ENCODE assay signal across 23 cellular contexts in the genomic region with DNA sequence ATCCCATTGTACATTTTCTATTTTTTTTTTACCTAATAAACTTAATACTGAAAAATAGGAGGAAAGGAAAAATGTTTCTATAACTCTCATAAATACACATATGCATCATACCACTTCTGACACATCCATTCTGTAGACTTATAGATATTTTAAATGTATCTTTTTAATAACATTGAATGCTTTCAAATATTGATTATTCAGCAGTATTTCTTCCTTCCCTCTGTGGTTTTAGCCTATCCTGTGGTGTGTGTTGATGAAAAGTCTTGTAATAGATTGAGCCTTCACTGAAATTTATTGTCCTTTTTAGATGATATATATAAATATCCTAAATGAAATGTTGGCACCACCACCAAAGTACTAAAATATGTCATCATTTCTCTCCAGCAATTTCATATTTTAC.
"Had no signal": no experiment of that assay in that cellular context is flagged by ENCODE, and none has a peak within 500 bp of the region (broad histone marks: within the 10 kb centered on the region; RNA-seq: fewer than 3 reads in every experiment).

No MANE protein-coding gene starts in this region.

- H3K4me1 ChIP-seq: esophagus muscularis mucosa, foreskin keratinocyte, gastroesophageal sphincter, heart left ventricle, left lung, lower lobe of right lung had no signal

- H3K27me3 ChIP-seq: dorsolateral prefrontal cortex, esophagus muscularis mucosa, foreskin keratinocyte, gastroesophageal sphincter, heart left ventricle, hepatocyte, left lung had no signal

- H3K79me2 ChIP-seq: hepatocyte had no signal

- FAIRE-seq: colon, endothelial cell of umbilical vein, frontal cortex, islet of Langerhans, keratinocyte had no signal

- H2AFZ ChIP-seq: hepatocyte had no signal

- H3K36me3 Mint-ChIP-seq: mesothelial cell of epicardium, naive B cell had no signal

- H3K4me3 Mint-ChIP-seq: mesothelial cell of epicardium, naive B cell had no signal

- H3K4me1 Mint-ChIP-seq: mesothelial cell of epicardium, naive B cell had no signal

- H3K9me3 ChIP-seq: esophagus muscularis mucosa, gastroesophageal sphincter, heart left ventricle, left lung, lower lobe of right lung, mucosa of descending colon had no signal

- H3K36me3 ChIP-seq: esophagus muscularis mucosa, gastroesophageal sphincter, heart left ventricle, left lung, lower lobe of right lung had no signal

- H3K27ac ChIP-seq: coronary artery, dorsolateral prefrontal cortex, esophagus muscularis mucosa, foreskin keratinocyte, gastroesophageal sphincter, heart left ventricle, hepatocyte, left lung, lower lobe of right lung had no signal

- DNase-seq: dermis blood vessel endothelial cell; dorsolateral prefrontal cortex; effector CD4-positive, alpha-beta T cell; effector memory CD4-positive, alpha-beta T cell; foreskin keratinocyte; heart left ventricle; left cardiac atrium; left lung; left ventricle myocardium superior; lower lobe of right lung; mesenchymal stem cell; mucosa of descending colon; naive B cell had no signal

- H3K27ac Mint-ChIP-seq: mesothelial cell of epicardium, naive B cell had no signal

- H3K9me3 Mint-ChIP-seq: mesothelial cell of epicardium had no signal

- H3K4me2 ChIP-seq: hepatocyte had no signal

- H3K27me3 Mint-ChIP-seq: naive B cell had no signal

- ATAC-seq: foreskin keratinocyte, gastroesophageal sphincter, heart left ventricle, left cardiac atrium, left lung, left ventricle myocardium superior, lower lobe of right lung, mucosa of descending colon had no signal

- H3K4me3 ChIP-seq: coronary artery, dorsolateral prefrontal cortex, esophagus muscularis mucosa, gastroesophageal sphincter, heart left ventricle, hepatocyte, left lung, lower lobe of right lung, mucosa of descending colon had no signal
